Comparison of ENCODE assay signal across 2 cellular contexts in the genomic region with DNA sequence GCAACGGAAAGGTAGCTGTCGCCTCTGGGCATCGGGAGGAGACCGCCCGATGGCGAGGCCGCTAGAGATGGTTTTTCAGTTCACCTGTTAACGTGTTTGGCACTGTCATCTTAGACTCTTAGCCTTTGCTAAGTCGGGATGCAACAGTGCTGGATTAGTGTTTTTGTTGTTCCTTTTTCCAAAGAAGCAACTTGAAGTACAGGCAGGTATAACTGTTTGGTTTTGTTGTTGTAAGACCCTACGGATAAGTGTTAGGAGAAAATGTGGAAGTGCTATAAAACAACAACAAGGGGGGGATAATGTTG.
TF ChIP-seq lines count a peak whose summit lies in the region.

No MANE protein-coding gene starts in this region.

TF ChIP-seq in IMR-90, 13 proteins besides CTCF, POLR2A, EP300 and RAD21:
- TF ChIP-seq CHD1 (IDR thresholded peaks at IDR 0.05; ENCODE audit: low read depth, low read length): no peak
- no peak for TF ChIP-seq MXI1 (IDR thresholded peaks at IDR 0.05; ENCODE audit: borderline replicate concordance, low read depth, low read length)
- TF ChIP-seq, protein P1, sequence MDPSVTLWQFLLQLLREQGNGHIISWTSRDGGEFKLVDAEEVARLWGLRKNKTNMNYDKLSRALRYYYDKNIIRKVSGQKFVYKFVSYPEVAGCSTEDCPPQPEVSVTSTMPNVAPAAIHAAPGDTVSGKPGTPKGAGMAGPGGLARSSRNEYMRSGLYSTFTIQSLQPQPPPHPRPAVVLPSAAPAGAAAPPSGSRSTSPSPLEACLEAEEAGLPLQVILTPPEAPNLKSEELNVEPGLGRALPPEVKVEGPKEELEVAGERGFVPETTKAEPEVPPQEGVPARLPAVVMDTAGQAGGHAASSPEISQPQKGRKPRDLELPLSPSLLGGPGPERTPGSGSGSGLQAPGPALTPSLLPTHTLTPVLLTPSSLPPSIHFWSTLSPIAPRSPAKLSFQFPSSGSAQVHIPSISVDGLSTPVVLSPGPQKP (IDR thresholded peaks at IDR 0.05; ENCODE audit: borderline replicate concordance, low read depth, low read length): no peak
- TF ChIP-seq USF2 (IDR thresholded peaks at IDR 0.05; ENCODE audit: low read depth, low read length): no peak
- no peak for TF ChIP-seq SMC3 (IDR thresholded peaks at IDR 0.05; ENCODE audit: low read depth, low read length)
- TF ChIP-seq RFX5 (IDR thresholded peaks at IDR 0.05; ENCODE audit: low read depth, low read length): no peak
- no peak for TF ChIP-seq MAFK (IDR thresholded peaks at IDR 0.05; ENCODE audit: low read depth, low read length)
- no peak for TF ChIP-seq BHLHE40 (IDR thresholded peaks at IDR 0.05; ENCODE audit: low read depth, low read length)
- no peak for TF ChIP-seq RCOR1 (IDR thresholded peaks at IDR 0.05; ENCODE audit: insufficient replicate concordance, low read length)

TF ChIP-seq in GM12878, 131 proteins besides CTCF, POLR2A, EP300 and RAD21:
- TF ChIP-seq NR2C2 (IDR thresholded peaks at IDR 0.05; ENCODE audit: borderline replicate concordance, control insufficient read depth, insufficient read length, low read depth): no peak
- TF ChIP-seq ASH2L (IDR thresholded peaks at IDR 0.05; ENCODE audit: borderline replicate concordance, low read depth): no peak
- TF ChIP-seq, protein P2, sequence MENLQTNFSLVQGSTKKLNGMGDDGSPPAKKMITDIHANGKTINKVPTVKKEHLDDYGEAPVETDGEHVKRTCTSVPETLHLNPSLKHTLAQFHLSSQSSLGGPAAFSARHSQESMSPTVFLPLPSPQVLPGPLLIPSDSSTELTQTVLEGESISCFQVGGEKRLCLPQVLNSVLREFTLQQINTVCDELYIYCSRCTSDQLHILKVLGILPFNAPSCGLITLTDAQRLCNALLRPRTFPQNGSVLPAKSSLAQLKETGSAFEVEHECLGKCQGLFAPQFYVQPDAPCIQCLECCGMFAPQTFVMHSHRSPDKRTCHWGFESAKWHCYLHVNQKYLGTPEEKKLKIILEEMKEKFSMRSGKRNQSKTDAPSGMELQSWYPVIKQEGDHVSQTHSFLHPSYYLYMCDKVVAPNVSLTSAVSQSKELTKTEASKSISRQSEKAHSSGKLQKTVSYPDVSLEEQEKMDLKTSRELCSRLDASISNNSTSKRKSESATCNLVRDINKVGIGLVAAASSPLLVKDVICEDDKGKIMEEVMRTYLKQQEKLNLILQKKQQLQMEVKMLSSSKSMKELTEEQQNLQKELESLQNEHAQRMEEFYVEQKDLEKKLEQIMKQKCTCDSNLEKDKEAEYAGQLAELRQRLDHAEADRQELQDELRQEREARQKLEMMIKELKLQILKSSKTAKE (IDR thresholded peaks at IDR 0.05; ENCODE audit: low read depth, poor library complexity, severe bottlenecking): no peak
- no peak for TF ChIP-seq IRF4 (IDR thresholded peaks at IDR 0.05; ENCODE audit: low read depth, low read length)
- TF ChIP-seq E4F1 (IDR thresholded peaks at IDR 0.05; ENCODE audit: borderline replicate concordance, partially characterized antibody): no peak
- TF ChIP-seq, protein P3, sequence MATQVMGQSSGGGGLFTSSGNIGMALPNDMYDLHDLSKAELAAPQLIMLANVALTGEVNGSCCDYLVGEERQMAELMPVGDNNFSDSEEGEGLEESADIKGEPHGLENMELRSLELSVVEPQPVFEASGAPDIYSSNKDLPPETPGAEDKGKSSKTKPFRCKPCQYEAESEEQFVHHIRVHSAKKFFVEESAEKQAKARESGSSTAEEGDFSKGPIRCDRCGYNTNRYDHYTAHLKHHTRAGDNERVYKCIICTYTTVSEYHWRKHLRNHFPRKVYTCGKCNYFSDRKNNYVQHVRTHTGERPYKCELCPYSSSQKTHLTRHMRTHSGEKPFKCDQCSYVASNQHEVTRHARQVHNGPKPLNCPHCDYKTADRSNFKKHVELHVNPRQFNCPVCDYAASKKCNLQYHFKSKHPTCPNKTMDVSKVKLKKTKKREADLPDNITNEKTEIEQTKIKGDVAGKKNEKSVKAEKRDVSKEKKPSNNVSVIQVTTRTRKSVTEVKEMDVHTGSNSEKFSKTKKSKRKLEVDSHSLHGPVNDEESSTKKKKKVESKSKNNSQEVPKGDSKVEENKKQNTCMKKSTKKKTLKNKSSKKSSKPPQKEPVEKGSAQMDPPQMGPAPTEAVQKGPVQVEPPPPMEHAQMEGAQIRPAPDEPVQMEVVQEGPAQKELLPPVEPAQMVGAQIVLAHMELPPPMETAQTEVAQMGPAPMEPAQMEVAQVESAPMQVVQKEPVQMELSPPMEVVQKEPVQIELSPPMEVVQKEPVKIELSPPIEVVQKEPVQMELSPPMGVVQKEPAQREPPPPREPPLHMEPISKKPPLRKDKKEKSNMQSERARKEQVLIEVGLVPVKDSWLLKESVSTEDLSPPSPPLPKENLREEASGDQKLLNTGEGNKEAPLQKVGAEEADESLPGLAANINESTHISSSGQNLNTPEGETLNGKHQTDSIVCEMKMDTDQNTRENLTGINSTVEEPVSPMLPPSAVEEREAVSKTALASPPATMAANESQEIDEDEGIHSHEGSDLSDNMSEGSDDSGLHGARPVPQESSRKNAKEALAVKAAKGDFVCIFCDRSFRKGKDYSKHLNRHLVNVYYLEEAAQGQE (IDR thresholded peaks at IDR 0.05; ENCODE audit: low read depth, low read length): no peak
- TF ChIP-seq, protein P4, sequence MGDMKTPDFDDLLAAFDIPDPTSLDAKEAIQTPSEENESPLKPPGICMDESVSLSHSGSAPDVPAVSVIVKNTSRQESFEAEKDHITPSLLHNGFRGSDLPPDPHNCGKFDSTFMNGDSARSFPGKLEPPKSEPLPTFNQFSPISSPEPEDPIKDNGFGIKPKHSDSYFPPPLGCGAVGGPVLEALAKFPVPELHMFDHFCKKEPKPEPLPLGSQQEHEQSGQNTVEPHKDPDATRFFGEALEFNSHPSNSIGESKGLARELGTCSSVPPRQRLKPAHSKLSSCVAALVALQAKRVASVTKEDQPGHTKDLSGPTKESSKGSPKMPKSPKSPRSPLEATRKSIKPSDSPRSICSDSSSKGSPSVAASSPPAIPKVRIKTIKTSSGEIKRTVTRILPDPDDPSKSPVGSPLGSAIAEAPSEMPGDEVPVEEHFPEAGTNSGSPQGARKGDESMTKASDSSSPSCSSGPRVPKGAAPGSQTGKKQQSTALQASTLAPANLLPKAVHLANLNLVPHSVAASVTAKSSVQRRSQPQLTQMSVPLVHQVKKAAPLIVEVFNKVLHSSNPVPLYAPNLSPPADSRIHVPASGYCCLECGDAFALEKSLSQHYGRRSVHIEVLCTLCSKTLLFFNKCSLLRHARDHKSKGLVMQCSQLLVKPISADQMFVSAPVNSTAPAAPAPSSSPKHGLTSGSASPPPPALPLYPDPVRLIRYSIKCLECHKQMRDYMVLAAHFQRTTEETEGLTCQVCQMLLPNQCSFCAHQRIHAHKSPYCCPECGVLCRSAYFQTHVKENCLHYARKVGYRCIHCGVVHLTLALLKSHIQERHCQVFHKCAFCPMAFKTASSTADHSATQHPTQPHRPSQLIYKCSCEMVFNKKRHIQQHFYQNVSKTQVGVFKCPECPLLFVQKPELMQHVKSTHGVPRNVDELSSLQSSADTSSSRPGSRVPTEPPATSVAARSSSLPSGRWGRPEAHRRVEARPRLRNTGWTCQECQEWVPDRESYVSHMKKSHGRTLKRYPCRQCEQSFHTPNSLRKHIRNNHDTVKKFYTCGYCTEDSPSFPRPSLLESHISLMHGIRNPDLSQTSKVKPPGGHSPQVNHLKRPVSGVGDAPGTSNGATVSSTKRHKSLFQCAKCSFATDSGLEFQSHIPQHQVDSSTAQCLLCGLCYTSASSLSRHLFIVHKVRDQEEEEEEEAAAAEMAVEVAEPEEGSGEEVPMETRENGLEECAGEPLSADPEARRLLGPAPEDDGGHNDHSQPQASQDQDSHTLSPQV (IDR thresholded peaks at IDR 0.05): no peak
- TF ChIP-seq, protein P5, sequence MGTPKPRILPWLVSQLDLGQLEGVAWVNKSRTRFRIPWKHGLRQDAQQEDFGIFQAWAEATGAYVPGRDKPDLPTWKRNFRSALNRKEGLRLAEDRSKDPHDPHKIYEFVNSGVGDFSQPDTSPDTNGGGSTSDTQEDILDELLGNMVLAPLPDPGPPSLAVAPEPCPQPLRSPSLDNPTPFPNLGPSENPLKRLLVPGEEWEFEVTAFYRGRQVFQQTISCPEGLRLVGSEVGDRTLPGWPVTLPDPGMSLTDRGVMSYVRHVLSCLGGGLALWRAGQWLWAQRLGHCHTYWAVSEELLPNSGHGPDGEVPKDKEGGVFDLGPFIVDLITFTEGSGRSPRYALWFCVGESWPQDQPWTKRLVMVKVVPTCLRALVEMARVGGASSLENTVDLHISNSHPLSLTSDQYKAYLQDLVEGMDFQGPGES (IDR thresholded peaks at IDR 0.05): no peak
- TF ChIP-seq PAX8 (IDR thresholded peaks at IDR 0.05): no peak
- no peak for TF ChIP-seq MYC (IDR thresholded peaks at IDR 0.05; ENCODE audit: insufficient read depth, insufficient read length, insufficient replicate concordance, low read length, severe bottlenecking)
- no peak for TF ChIP-seq BRCA1 (IDR thresholded peaks at IDR 0.05; ENCODE audit: low read depth, low read length)
- peak; percentile 20; the same call in 1 of the 2 replicates for TF ChIP-seq PML (IDR thresholded peaks at IDR 0.05; ENCODE audit: low read length)
- no peak for TF ChIP-seq POU2F2 (IDR thresholded peaks at IDR 0.05; ENCODE audit: borderline replicate concordance, low read depth, low read length)
- TF ChIP-seq MEF2A (IDR thresholded peaks at IDR 0.05; ENCODE audit: insufficient read depth, low read depth, low read length): peak; percentile 5; the same call in 1 of the 2 replicates
TF ChIP-seq in GM12878: peak in this region for 2.
